In genomic region chr15:23395030-23395692, GRCh38 we compare ENCODE assay signal across 26 cellular contexts. TPM values are rescaled to one million over a fixed set of nuclear protein-coding genes. Genes with fewer than 3 reads are reported as not detected.
"Had no signal": no experiment of that assay in that cellular context is flagged by ENCODE, and none has a peak within 500 bp of the region (broad histone marks: within the 10 kb centered on the region; RNA-seq: fewer than 3 reads in every experiment).

No MANE protein-coding gene starts in this region.

- H3K27me3 ChIP-seq: cardiac muscle cell, hepatocyte, pancreas, tibial nerve had no signal

- H3K27ac Mint-ChIP-seq: activated B cell treated with CpG ODN at 0.5 μM for 24 hours; activated CD8-positive, alpha-beta T cell treated with anti-CD3 and anti-CD28 coated beads, Interleukin-2, amount 10 ng/mL, durations not matched to agents 7 days and 5 days; activated naive CD4-positive, alpha-beta T cell treated with anti-CD3 and anti-CD28 coated beads, Interleukin-2, amount 50 U/mL, for 72 hours; activated T-cell treated with anti-CD3 and anti-CD28 coated beads, Interleukin-2, amount 50 U/mL, for 72 hours; endodermal cell; naive thymus-derived CD4-positive, alpha-beta T cell; T-helper 1 cell treated with Interleukin-12 subunit alpha and Interleukin-12 subunit beta and Interleukin-4 antibody, amounts not matched to agents 30 μg/mL and 1 μg/mL, for 36 hours had no signal

- H3K36me3 Mint-ChIP-seq: activated naive CD4-positive, alpha-beta T cell treated with anti-CD3 and anti-CD28 coated beads, Interleukin-2, amount 50 U/mL, for 72 hours; naive thymus-derived CD4-positive, alpha-beta T cell had no signal

- H3K9me3 ChIP-seq: left lung, mucosa of descending colon, pancreas, tibial nerve had no signal

- H3K27ac ChIP-seq: cardiac muscle cell, dorsolateral prefrontal cortex, hepatocyte, left lung, pancreas, tibial nerve had no signal

- H3K4me1 ChIP-seq: left lung, pancreas, tibial nerve had no signal

- H3K4me1 Mint-ChIP-seq: activated B cell treated with CpG ODN at 0.5 μM for 24 hours; endodermal cell; naive thymus-derived CD4-positive, alpha-beta T cell had no signal

- H3K9me3 Mint-ChIP-seq: activated B cell treated with CpG ODN at 0.5 μM for 24 hours; activated naive CD4-positive, alpha-beta T cell treated with anti-CD3 and anti-CD28 coated beads, Interleukin-2, amount 50 U/mL, for 72 hours; activated T-cell treated with anti-CD3 and anti-CD28 coated beads, Interleukin-2, amount 50 U/mL, for 72 hours; T-helper 1 cell treated with Interleukin-12 subunit alpha and Interleukin-12 subunit beta and Interleukin-4 antibody, amounts not matched to agents 30 μg/mL and 1 μg/mL, for 36 hours had no signal

- H3K27me3 Mint-ChIP-seq: activated B cell treated with CpG ODN at 0.5 μM for 24 hours had no signal

- DNase-seq: activated B cell treated with CpG ODN at 0.5 μM for 24 hours; activated CD4-positive, alpha-beta T cell treated with anti-CD3 and anti-CD28 coated beads for 48 hours; activated CD8-positive, alpha-beta memory T cell treated with anti-CD3 and anti-CD28 coated beads, Interleukin-2, amount 50 U/mL, for 4 hours; activated CD8-positive, alpha-beta T cell treated with anti-CD3 and anti-CD28 coated beads, Interleukin-2, amount 10 ng/mL, durations not matched to agents 7 days and 5 days; activated gamma-delta T cell; activated T-cell treated with anti-CD3 and anti-CD28 coated beads, Interleukin-2, amount 50 U/mL, for 72 hours; endodermal cell; left lung; mucosa of descending colon; naive thymus-derived CD4-positive, alpha-beta T cell; pancreas; stimulated activated CD4-positive, alpha-beta T cell treated with anti-CD3 and anti-CD28 coated beads, Interleukin-15, amount 100 ng/mL, for 24 hours; stimulated activated CD4-positive, alpha-beta T cell treated with anti-CD3 and anti-CD28 coated beads, Interleukin-4, amount 100 ng/mL, for 24 hours; stimulated activated CD8-positive, alpha-beta memory T cell treated with anti-CD3 and anti-CD28 coated beads, Interleukin-4, amount 100 ng/mL, for 48 hours; stimulated activated naive CD4-positive, alpha-beta T cell treated with Interleukin-2 at 50 U/mL for 16 hours; substantia nigra had no signal

- H3K36me3 ChIP-seq: cardiac muscle cell, left lung, pancreas, tibial nerve had no signal

- ATAC-seq: activated CD8-positive, alpha-beta T cell treated with anti-CD3 and anti-CD28 coated beads, Interleukin-2, amount 10 ng/mL, durations not matched to agents 7 days and 5 days; activated naive CD4-positive, alpha-beta T cell treated with anti-CD3 and anti-CD28 coated beads, Interleukin-2, amount 50 U/mL, for 72 hours; activated T-cell treated with anti-CD3 and anti-CD28 coated beads, Interleukin-2, amount 50 U/mL, for 72 hours; left lung; mucosa of descending colon; naive thymus-derived CD4-positive, alpha-beta T cell; pancreas had no signal

- H3K4me3 ChIP-seq: cardiac muscle cell, dorsolateral prefrontal cortex, hepatocyte, left lung, mucosa of descending colon, pancreas, tibial nerve had no signal

- H3K4me3 Mint-ChIP-seq: activated B cell treated with CpG ODN at 0.5 μM for 24 hours; activated CD8-positive, alpha-beta T cell treated with anti-CD3 and anti-CD28 coated beads, Interleukin-2, amount 10 ng/mL, durations not matched to agents 7 days and 5 days; activated T-cell treated with anti-CD3 and anti-CD28 coated beads, Interleukin-2, amount 50 U/mL, for 72 hours; endodermal cell; naive thymus-derived CD4-positive, alpha-beta T cell; T-helper 1 cell treated with Interleukin-12 subunit alpha and Interleukin-12 subunit beta and Interleukin-4 antibody, amounts not matched to agents 30 μg/mL and 1 μg/mL, for 36 hours had no signal

RNA-seq across cellular contexts. Expression of gene GOLGA8S, which starts 40.6 kb away (rescaled TPM):
- total RNA-seq: cardiac muscle cell, epithelial cell of proximal tubule, skeletal muscle tissue had no signal
- polyA plus RNA-seq: cardiac muscle cell; keratinocyte; naive thymus-derived CD4-positive, alpha-beta T cell had no signal

RNA-seq across cellular contexts. Expression of gene GOLGA6L2, which starts 51.9 kb away (rescaled TPM):
- total RNA-seq: activated B cell treated with CpG ODN at 0.5 μM for 24 hours; activated CD8-positive, alpha-beta T cell treated with anti-CD3 and anti-CD28 coated beads, Interleukin-2, amount 10 ng/mL, durations not matched to agents 7 days and 5 days; activated naive CD4-positive, alpha-beta T cell treated with anti-CD3 and anti-CD28 coated beads, Interleukin-2, amount 50 U/mL, for 72 hours; activated T-cell treated with anti-CD3 and anti-CD28 coated beads, Interleukin-2, amount 50 U/mL, for 72 hours; cardiac muscle cell; dorsolateral prefrontal cortex; endodermal cell; epithelial cell of proximal tubule; hepatocyte; left lung; mucosa of descending colon; naive thymus-derived CD4-positive, alpha-beta T cell; pancreas; renal cortical epithelial cell; skeletal muscle tissue; tibial nerve had no signal
- polyA plus RNA-seq: cardiac muscle cell; hepatocyte; keratinocyte; naive thymus-derived CD4-positive, alpha-beta T cell had no signal
